16 cellular contexts compared by ENCODE assay signal in the genomic region with DNA sequence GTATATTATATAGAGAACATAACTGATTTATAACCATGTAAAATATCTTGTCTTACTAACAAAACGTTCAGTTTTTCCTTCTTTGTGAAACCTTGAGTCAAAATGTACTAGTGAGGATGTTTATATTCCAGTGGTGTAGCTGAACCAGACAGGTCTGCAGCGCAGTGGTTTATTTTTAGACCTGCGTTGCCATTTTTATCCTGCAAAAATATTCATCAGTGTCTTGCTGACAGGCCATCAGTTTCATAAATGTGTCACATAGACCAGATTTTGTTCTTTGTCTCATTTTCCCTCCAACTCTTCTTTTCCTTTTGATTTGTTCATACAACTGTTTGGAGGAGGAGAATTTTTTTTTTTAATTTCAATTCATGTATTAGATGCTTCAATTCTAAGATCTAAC.
"Had no signal": no experiment of that assay in that cellular context is flagged by ENCODE, and none has a peak within 500 bp of the region (broad histone marks: within the 10 kb centered on the region; RNA-seq: fewer than 3 reads in every experiment).

No MANE protein-coding gene starts in this region.

- H3K9me3 Mint-ChIP-seq: natural killer cell treated with Interleukin-12 subunit alpha and Interleukin-12 subunit beta and Interleukin-15 and Interleukin-18, amount 100 ng/mL, for 72 hours; stimulated activated effector memory CD8-positive, alpha-beta T cell treated with anti-CD3 and anti-CD28 coated beads, Interleukin-12 subunit alpha, Interleukin-12 subunit beta, amount 100 ng/mL, for 72 hours had no signal

- H3K4me3 Mint-ChIP-seq: activated CD8-positive, alpha-beta T cell treated with anti-CD3 and anti-CD28 coated beads for 36 hours; activated T-cell treated with anti-CD3 and anti-CD28 coated beads, Interleukin-2, amount 50 U/mL, for 4 hours; natural killer cell treated with Interleukin-12 subunit alpha and Interleukin-12 subunit beta and Interleukin-15 and Interleukin-18, amount 100 ng/mL, for 72 hours; stimulated activated effector memory CD8-positive, alpha-beta T cell treated with anti-CD3 and anti-CD28 coated beads, Interleukin-12 subunit alpha, Interleukin-12 subunit beta, amount 100 ng/mL, for 72 hours had no signal

- H3K27ac Mint-ChIP-seq: activated CD8-positive, alpha-beta T cell treated with anti-CD3 and anti-CD28 coated beads for 36 hours; natural killer cell treated with Interleukin-12 subunit alpha and Interleukin-12 subunit beta and Interleukin-15 and Interleukin-18, amount 100 ng/mL, for 72 hours; stimulated activated effector memory CD8-positive, alpha-beta T cell treated with anti-CD3 and anti-CD28 coated beads, Interleukin-12 subunit alpha, Interleukin-12 subunit beta, amount 100 ng/mL, for 72 hours had no signal

- H3K4me1 ChIP-seq: esophagus squamous epithelium had no signal

- H3K27me3 Mint-ChIP-seq: activated CD8-positive, alpha-beta T cell treated with anti-CD3 and anti-CD28 coated beads for 36 hours; natural killer cell treated with Interleukin-12 subunit alpha and Interleukin-12 subunit beta and Interleukin-15 and Interleukin-18, amount 100 ng/mL, for 72 hours had no signal

- H3K36me3 Mint-ChIP-seq: stimulated activated effector memory CD8-positive, alpha-beta T cell treated with anti-CD3 and anti-CD28 coated beads, Interleukin-12 subunit alpha, Interleukin-12 subunit beta, amount 100 ng/mL, for 72 hours had no signal

- H3K4me1 Mint-ChIP-seq: stimulated activated effector memory CD8-positive, alpha-beta T cell treated with anti-CD3 and anti-CD28 coated beads, Interleukin-12 subunit alpha, Interleukin-12 subunit beta, amount 100 ng/mL, for 72 hours had no signal

- H3K27me3 ChIP-seq: esophagus squamous epithelium had no signal

- ATAC-seq: activated CD8-positive, alpha-beta T cell treated with anti-CD3 and anti-CD28 coated beads for 36 hours; activated T-cell treated with anti-CD3 and anti-CD28 coated beads, Interleukin-2, amount 50 U/mL, for 4 hours; natural killer cell treated with Interleukin-12 subunit alpha and Interleukin-12 subunit beta and Interleukin-15 and Interleukin-18, amount 100 ng/mL, for 72 hours; stimulated activated effector memory CD8-positive, alpha-beta T cell treated with anti-CD3 and anti-CD28 coated beads, Interleukin-12 subunit alpha, Interleukin-12 subunit beta, amount 100 ng/mL, for 72 hours had no signal

- DNase-seq: activated CD4-positive, alpha-beta T cell treated with anti-CD3 and anti-CD28 coated beads for 48 hours; activated CD8-positive, alpha-beta T cell treated with anti-CD3 and anti-CD28 coated beads for 36 hours; activated effector memory CD4-positive, alpha-beta T cell treated with Interleukin-2 at 50 U/mL for 16 hours; activated naive CD4-positive, alpha-beta T cell treated with anti-CD3 and anti-CD28 coated beads, Interleukin-2, amount 50 U/mL, for 16 hours; activated T-cell treated with anti-CD3 and anti-CD28 coated beads, Interleukin-2, amount 50 U/mL, for 4 hours; cortex of kidney; effector CD8-positive, alpha-beta T cell; esophagus squamous epithelium; hypothalamus; kidney; mesendoderm; occipital lobe; stimulated activated CD4-positive, alpha-beta T cell treated with anti-CD3 and anti-CD28 coated beads, Interleukin-12 subunit alpha, Interleukin-12 subunit beta, amount 100 ng/mL, for 4 hours; T-helper 2 cell had no signal

- H3K4me3 ChIP-seq: esophagus squamous epithelium had no signal

- H3K27ac ChIP-seq: esophagus squamous epithelium had no signal
